In the genomic region with DNA sequence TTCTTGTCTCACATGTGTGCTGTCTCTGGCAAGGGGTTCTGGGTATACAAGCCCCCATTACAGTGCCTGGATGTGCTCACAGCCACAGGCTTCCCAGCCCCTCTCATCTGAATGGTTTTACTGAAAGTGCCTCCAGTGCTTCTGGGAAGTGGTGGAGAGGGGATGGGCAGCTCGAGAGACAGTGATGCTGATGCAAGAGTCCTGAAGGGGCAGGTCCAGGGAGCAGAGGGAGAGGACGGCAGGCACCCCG, we compare ENCODE assay signal across 23 cellular contexts.
A peak's percentile ranks its signal among the peaks of the same experiment; 100 is the strongest.
DNase-seq lines count a peak whose midpoint lies in the region; ATAC-seq and TF ChIP-seq lines count a peak whose summit lies in the region.
"Had no signal": no experiment of that assay in that cellular context is flagged by ENCODE, and none has a peak within 500 bp of the region (broad histone marks: within the 10 kb centered on the region; RNA-seq: fewer than 3 reads in every experiment).

No MANE protein-coding gene starts in this region.

- peaks cover 10% of the 10 kb centered on the region for H3K9me1 ChIP-seq in IMR-90 (ENCODE audit: insufficient read depth, low read length)

- intact Hi-C loops in IMR-90 (cut with micrococcal nuclease): loop anchor here (5.0 kb wide), 1 partner anchor 93 kb away; the partner anchor contains the start of gene PHF2

- H3K4me1 ChIP-seq in IMR-90 (ENCODE audit: control insufficient read depth, insufficient read depth, low read length): no peaks in the 10 kb centered on the region
- H3K4me1 ChIP-seq: breast epithelium, vagina had no signal

- H2AFZ ChIP-seq in IMR-90 (replicated peaks; ENCODE audit: low read length, poor library complexity): no peak overlapping the region

- no peak overlapping the region for H2BK120ac ChIP-seq in IMR-90 (ENCODE audit: low read depth, low read length)

- no peak overlapping the region for H4K5ac ChIP-seq in IMR-90 (ENCODE audit: low read depth, low read length)

- H3K27ac Mint-ChIP-seq in activated naive CD4-positive, alpha-beta T cell treated with anti-CD3 and anti-CD28 coated beads, Interleukin-2, amount 50 U/mL, for 72 hours: peak overlapping the region; percentile 18 to 81
- H3K27ac Mint-ChIP-seq in stimulated activated effector memory CD8-positive, alpha-beta T cell treated with anti-CD3 and anti-CD28 coated beads, Interleukin-12 subunit alpha, Interleukin-12 subunit beta, amount 100 ng/mL, for 72 hours: peak overlapping the region; percentile 55
- H3K27ac Mint-ChIP-seq: activated T-helper 17 cell treated with anti-CD3 and anti-CD28 coated beads, Interleukin-2, amount 50 U/mL, for 72 hours; progenitor cell of endocrine pancreas; T-helper 2 cell treated with Interferon-gamma antibody and Interleukin-4, amounts not matched to agents 5 μg/mL and 100 μg/mL, for 36 hours had no signal

- H3K27ac ChIP-seq in IMR-90 (ENCODE audit: insufficient read depth, low read length): no peak overlapping the region
- H3K27ac ChIP-seq: SK-N-MC, vagina had no signal

- ATAC-seq in activated naive CD4-positive, alpha-beta T cell treated with anti-CD3 and anti-CD28 coated beads, Interleukin-2, amount 50 U/mL, for 72 hours: no peak
- ATAC-seq in IMR-90 (ENCODE audit: low read depth) (peak; percentile 18; the same call in 1 of the 2 replicates), HG03432 (IDR thresholded peaks at IDR 0.05; ENCODE audit: unreplicated experiment) (no peak)
- no peak for ATAC-seq in stimulated activated effector memory CD8-positive, alpha-beta T cell treated with anti-CD3 and anti-CD28 coated beads, Interleukin-12 subunit alpha, Interleukin-12 subunit beta, amount 100 ng/mL, for 72 hours

- no peak overlapping the region for H2AK5ac ChIP-seq in IMR-90 (ENCODE audit: low read depth, low read length)

- no peak for TF ChIP-seq POLR2A in IMR-90 (IDR thresholded peaks at IDR 0.05; ENCODE audit: low read depth, low read length)

- H3K4me3 ChIP-seq in IMR-90 (ENCODE audit: insufficient read depth, low read depth, low read length) (no peak overlapping the region), MG63 (no peak overlapping the region)
- H3K4me3 ChIP-seq: breast epithelium, SK-N-MC, vagina had no signal

- no peak overlapping the region for H3K18ac ChIP-seq in IMR-90 (ENCODE audit: low read depth, low read length)

- H3K4me3 Mint-ChIP-seq in stimulated activated effector memory CD8-positive, alpha-beta T cell treated with anti-CD3 and anti-CD28 coated beads, Interleukin-12 subunit alpha, Interleukin-12 subunit beta, amount 100 ng/mL, for 72 hours: no peak overlapping the region
- H3K4me3 Mint-ChIP-seq: activated T-helper 17 cell treated with anti-CD3 and anti-CD28 coated beads, Interleukin-2, amount 50 U/mL, for 72 hours; naive thymus-derived CD4-positive, alpha-beta T cell; T-helper 2 cell treated with Interferon-gamma antibody and Interleukin-4, amounts not matched to agents 5 μg/mL and 100 μg/mL, for 36 hours had no signal

- peak in 1 of 2 donors; percentile 48 for DNase-seq in activated naive CD4-positive, alpha-beta T cell treated with anti-CD3 and anti-CD28 coated beads, Interleukin-2, amount 50 U/mL, for 72 hours (ENCODE audit: low spot score in 2 of 2)
- DNase-seq in activated naive CD4-positive, alpha-beta T cell (lab: John Stamatoyannopoulos, UW): no peak
- DNase-seq in IMR-90 (no peak), ecto neural progenitor cell (ENCODE audit: low spot score) (peak; percentile 30), mesenteric fat pad (ENCODE audit: low spot score) (no peak), MG63 (no peak)
- DNase-seq in stimulated activated effector memory CD8-positive, alpha-beta T cell treated with anti-CD3 and anti-CD28 coated beads, Interleukin-12 subunit alpha, Interleukin-12 subunit beta, amount 100 ng/mL, for 72 hours (ENCODE audit: low spot score in 2 of 2): no peak
- DNase-seq: activated CD4-positive, CD25-positive, alpha-beta regulatory T cell; C1 segment of cervical spinal cord; Calu3; dermis blood vessel endothelial cell; HCEC 1CT; NCI-H1417 treated with DMSO at 0.1 percent for 48 hours; NCI-H2107; NCI-H510A had no signal

- H3K4ac ChIP-seq in IMR-90 (ENCODE audit: low read depth, low read length): no peak overlapping the region

- POLR2A ChIA-PET in IMR-90 (lab: Charles Lee; ENCODE audit: unreplicated experiment): no interaction called here

- CTCF ChIA-PET in IMR-90 (lab: Yijun Ruan, JAX): interaction anchor here (0.6 kb wide), 1 partner anchor 595 kb away, joined by 3 read pairs; no protein-coding TSS in a partner anchor

- no peak overlapping the region for H2BK15ac ChIP-seq in IMR-90 (ENCODE audit: low read depth, low read length)

- no peak overlapping the region for H3K56ac ChIP-seq in IMR-90 (ENCODE audit: extremely low read depth, insufficient read depth, low read length)

- no peak overlapping the region for H2BK5ac ChIP-seq in IMR-90 (ENCODE audit: low read depth, low read length, poor library complexity, severe bottlenecking)

- no peak overlapping the region for H3K14ac ChIP-seq in IMR-90 (replicated peaks; ENCODE audit: low read depth, low read length)

- no peak overlapping the region for H4K91ac ChIP-seq in IMR-90 (ENCODE audit: insufficient read depth, low read depth, low read length)

- dilution Hi-C loops in IMR-90 (cut with HindIII; ENCODE audit: low sequenced_read_pairs, unreplicated experiment): no loop called here

- H3K4me2 ChIP-seq in IMR-90 (ENCODE audit: low read depth, low read length): no peak overlapping the region

- no TSS peak for BruUV-seq in IMR-90 (replicated peaks; lab: Mats Ljungman, UMichigan)

- H3K79me1 ChIP-seq in IMR-90 (ENCODE audit: low read depth in 1 of 2, low read length in 2 of 2): 0 out of 4 replicates have a peak, but pooled peaks cover 0 to 6% of the 10 kb centered on the region in 2 experiments

- H2BK20ac ChIP-seq in IMR-90 (ENCODE audit: low read depth, low read length): no peak overlapping the region

- H3K9me3 Mint-ChIP-seq in activated naive CD4-positive, alpha-beta T cell treated with anti-CD3 and anti-CD28 coated beads, Interleukin-2, amount 50 U/mL, for 72 hours: no peaks in the 10 kb centered on the region
- H3K9me3 Mint-ChIP-seq in stimulated activated effector memory CD8-positive, alpha-beta T cell treated with anti-CD3 and anti-CD28 coated beads, Interleukin-12 subunit alpha, Interleukin-12 subunit beta, amount 100 ng/mL, for 72 hours: no peaks in the 10 kb centered on the region
- H3K9me3 Mint-ChIP-seq: activated T-helper 17 cell treated with anti-CD3 and anti-CD28 coated beads, Interleukin-2, amount 50 U/mL, for 72 hours; T-helper 2 cell treated with Interferon-gamma antibody and Interleukin-4, amounts not matched to agents 5 μg/mL and 100 μg/mL, for 36 hours had no signal

- peaks cover 11% of the 10 kb centered on the region for H4K20me1 ChIP-seq in IMR-90 (ENCODE audit: insufficient read depth, low read length)

- H3K9ac ChIP-seq in IMR-90 (ENCODE audit: low read depth, low read length): no peak overlapping the region

- peaks cover 13% of the 10 kb centered on the region for H3K4me1 Mint-ChIP-seq in stimulated activated effector memory CD8-positive, alpha-beta T cell treated with anti-CD3 and anti-CD28 coated beads, Interleukin-12 subunit alpha, Interleukin-12 subunit beta, amount 100 ng/mL, for 72 hours

- H3K36me3 ChIP-seq in IMR-90 (ENCODE audit: control insufficient read depth, insufficient read depth, low read length) (peaks cover 26% of the 10 kb centered on the region; the same call in 1 of the 2 replicates), MG63 (no peaks in the 10 kb centered on the region)
- H3K36me3 ChIP-seq: breast epithelium had no signal

- H3K27me3 ChIP-seq in IMR-90 (ENCODE audit: control insufficient read depth, insufficient read depth, low read length): no peaks in the 10 kb centered on the region
- no peaks in the 10 kb centered on the region for H3K27me3 ChIP-seq in MG63
- H3K27me3 ChIP-seq: breast epithelium, vagina had no signal

- TF ChIP-seq CTCF in IMR-90 (conservative IDR thresholded peaks at IDR 0.05; ENCODE audit: low read depth, low read length): no peak

- WGBS in IMR-90 (ENCODE audit: extremely low coverage in 2 of 2, insufficient read length in 1 of 2), 2 experiments: 80% methylated on average over 3 of the region's 3 CpGs; no CpG with 5 or more reads in 1 of the 2 experiments

- H3K9me3 ChIP-seq in IMR-90 (ENCODE audit: control insufficient read depth, insufficient read depth, low read length): no peaks in the 10 kb centered on the region
- H3K9me3 ChIP-seq in MG63: no peaks in the 10 kb centered on the region
- H3K9me3 ChIP-seq: breast epithelium, vagina had no signal

- in situ Hi-C loops in IMR-90 (cut with MboI; ENCODE audit: low sequenced_read_pairs): no loop called here

- no peak for TF ChIP-seq RAD21 in IMR-90 (IDR thresholded peaks at IDR 0.05; ENCODE audit: low read length)

- no peak overlapping the region for H4K8ac ChIP-seq in IMR-90 (ENCODE audit: low read depth in 2 of 2, low read length in 2 of 2)

- no peak overlapping the region for H3K23ac ChIP-seq in IMR-90 (ENCODE audit: low read depth, low read length)

- peaks cover 0 to 4% of the 10 kb centered on the region in 2 donors for H3K36me3 Mint-ChIP-seq in activated naive CD4-positive, alpha-beta T cell treated with anti-CD3 and anti-CD28 coated beads, Interleukin-2, amount 50 U/mL, for 72 hours
- peaks cover 33% of the 10 kb centered on the region for H3K36me3 Mint-ChIP-seq in stimulated activated effector memory CD8-positive, alpha-beta T cell treated with anti-CD3 and anti-CD28 coated beads, Interleukin-12 subunit alpha, Interleukin-12 subunit beta, amount 100 ng/mL, for 72 hours

- no peak overlapping the region for H2AK9ac ChIP-seq in IMR-90 (replicated peaks; ENCODE audit: low read depth, low read length, poor library complexity)

TF ChIP-seq in IMR-90, 13 proteins besides CTCF, POLR2A, EP300 and RAD21 (continues in another document):
- TF ChIP-seq RFX5 (IDR thresholded peaks at IDR 0.05; ENCODE audit: low read depth, low read length) (no peak), SMC3 (IDR thresholded peaks at IDR 0.05; ENCODE audit: low read depth, low read length) (no peak), NFE2L2 (IDR thresholded peaks at IDR 0.05; ENCODE audit: low read depth, low read length) (no peak), MAZ (IDR thresholded peaks at IDR 0.05; ENCODE audit: borderline replicate concordance, low read depth, low read length) (no peak), ELK1 (IDR thresholded peaks at IDR 0.05; ENCODE audit: borderline replicate concordance, low read depth, low read length) (no peak), MAFK (IDR thresholded peaks at IDR 0.05; ENCODE audit: low read depth, low read length) (no peak)
